Comparison of ENCODE assay signal across 18 cellular contexts in genomic region chr12:118044075-118044474, GRCh38. TPM values are rescaled to one million over a fixed set of nuclear protein-coding genes. Genes with fewer than 3 reads are reported as not detected.
A peak's percentile ranks its signal among the peaks of the same experiment; 100 is the strongest.
DNase-seq lines count a peak whose midpoint lies in the region; ATAC-seq lines count a peak whose summit lies in the region.
"Had no signal": no experiment of that assay in that cellular context is flagged by ENCODE, and none has a peak within 500 bp of the region (broad histone marks: within the 10 kb centered on the region; RNA-seq: fewer than 3 reads in every experiment).

No MANE protein-coding gene starts in this region.

- no peak overlapping the region for H3K4me3 ChIP-seq in HAP-1
- H3K4me3 ChIP-seq: PC-9 had no signal

- H3K27ac Mint-ChIP-seq in activated CD4-positive, alpha-beta T cell treated with anti-CD3 and anti-CD28 coated beads for 36 hours, result peak overlapping the region; percentile 97
- H3K27ac Mint-ChIP-seq in activated naive CD4-positive, alpha-beta T cell treated with anti-CD3 and anti-CD28 coated beads, Interleukin-2, amount 50 U/mL, for 72 hours, result peak overlapping the region; percentile 88 to 99
- peak overlapping the region; percentile 89 for H3K27ac Mint-ChIP-seq in activated T-helper 17 cell treated with anti-CD3 and anti-CD28 coated beads, Interleukin-2, amount 50 U/mL, for 72 hours
- H3K27ac Mint-ChIP-seq in stimulated activated naive CD8-positive, alpha-beta T cell treated with anti-CD3 and anti-CD28 coated beads, Interleukin-15, Interleukin-2, amounts not matched to agents 100 ng/mL and 50 ng/mL, for 24 hours, result peak overlapping the region; percentile 98
- peak overlapping the region in 1 of 6 donors; percentile 40 for H3K27ac Mint-ChIP-seq in immature natural killer cell
- H3K27ac Mint-ChIP-seq: CD8-positive, alpha-beta T cell had no signal

- in situ Hi-C loops in HAP-1 (cut with MboI; ENCODE audit: low sequenced_read_pairs), result no loop called here

- peak; percentile 51 for DNase-seq in activated CD4-positive, alpha-beta T cell treated with anti-CD3 and anti-CD28 coated beads for 36 hours
- DNase-seq in activated CD4-positive, alpha-beta T cell treated with anti-CD3 and anti-CD28 coated beads, Interleukin-2, amount 50 U/mL, for 1 hour, result no peak
- DNase-seq in activated naive CD4-positive, alpha-beta T cell treated with anti-CD3 and anti-CD28 coated beads, Interleukin-2, amount 50 U/mL, for 72 hours (ENCODE audit: low spot score in 2 of 2), result no peak
- no peak for DNase-seq in activated naive CD4-positive, alpha-beta T cell treated with anti-CD3 and anti-CD28 coated beads, Interleukin-2, amount 50 U/mL, for 16 hours
- DNase-seq in immature natural killer cell, result no peak
- no peak for DNase-seq in HAP-1 (ENCODE audit: low spot score in 2 of 2)
- DNase-seq: 8988T; BE2C; CD8-positive, alpha-beta T cell; NCI-H1105; NCI-H1694 treated with DMSO at 0.1 percent for 48 hours; NCI-H2107; NCI-H2227 treated with DMSO at 0.1 percent for 48 hours; NCI-H524; PC-9 had no signal

- H3K27me3 Mint-ChIP-seq in activated CD4-positive, alpha-beta T cell treated with anti-CD3 and anti-CD28 coated beads for 36 hours, result no peaks in the 10 kb centered on the region
- no peaks in the 10 kb centered on the region for H3K27me3 Mint-ChIP-seq in activated T-helper 17 cell treated with anti-CD3 and anti-CD28 coated beads, Interleukin-2, amount 50 U/mL, for 72 hours
- H3K27me3 Mint-ChIP-seq in stimulated activated naive CD8-positive, alpha-beta T cell treated with anti-CD3 and anti-CD28 coated beads, Interleukin-15, Interleukin-2, amounts not matched to agents 100 ng/mL and 50 ng/mL, for 24 hours, result no peaks in the 10 kb centered on the region
- H3K27me3 Mint-ChIP-seq in immature natural killer cell (ENCODE audit: low read depth in 3 of 3), result peaks cover 0 to 3% (median 2%) of the 10 kb centered on the region in 3 donors

- H3K9me3 Mint-ChIP-seq in activated CD4-positive, alpha-beta T cell treated with anti-CD3 and anti-CD28 coated beads for 36 hours (ENCODE audit: low read depth), result no peaks in the 10 kb centered on the region
- no peaks in the 10 kb centered on the region for H3K9me3 Mint-ChIP-seq in activated naive CD4-positive, alpha-beta T cell treated with anti-CD3 and anti-CD28 coated beads, Interleukin-2, amount 50 U/mL, for 72 hours
- H3K9me3 Mint-ChIP-seq in activated T-helper 17 cell treated with anti-CD3 and anti-CD28 coated beads, Interleukin-2, amount 50 U/mL, for 72 hours, result no peaks in the 10 kb centered on the region
- no peaks in the 10 kb centered on the region for H3K9me3 Mint-ChIP-seq in stimulated activated naive CD8-positive, alpha-beta T cell treated with anti-CD3 and anti-CD28 coated beads, Interleukin-15, Interleukin-2, amounts not matched to agents 100 ng/mL and 50 ng/mL, for 24 hours
- H3K9me3 Mint-ChIP-seq in immature natural killer cell, result no peaks in the 10 kb centered on the region
- H3K9me3 Mint-ChIP-seq: CD8-positive, alpha-beta T cell had no signal

- peaks cover 53% of the 10 kb centered on the region for H3K4me1 Mint-ChIP-seq in activated CD4-positive, alpha-beta T cell treated with anti-CD3 and anti-CD28 coated beads for 36 hours
- H3K4me1 Mint-ChIP-seq in activated T-helper 17 cell treated with anti-CD3 and anti-CD28 coated beads, Interleukin-2, amount 50 U/mL, for 72 hours, result peaks cover 25% of the 10 kb centered on the region
- peaks cover 58% of the 10 kb centered on the region for H3K4me1 Mint-ChIP-seq in stimulated activated naive CD8-positive, alpha-beta T cell treated with anti-CD3 and anti-CD28 coated beads, Interleukin-15, Interleukin-2, amounts not matched to agents 100 ng/mL and 50 ng/mL, for 24 hours (ENCODE audit: low read depth)
- H3K4me1 Mint-ChIP-seq in immature natural killer cell, result peaks cover 0 to 2% of the 10 kb centered on the region in 2 donors

- no peaks in the 10 kb centered on the region for H3K27me3 ChIP-seq in HAP-1 (ENCODE audit: low read depth)
- H3K27me3 ChIP-seq: BE2C had no signal

- peak; percentile 67 for ATAC-seq in activated CD4-positive, alpha-beta T cell treated with anti-CD3 and anti-CD28 coated beads for 36 hours
- ATAC-seq in activated naive CD4-positive, alpha-beta T cell treated with anti-CD3 and anti-CD28 coated beads, Interleukin-2, amount 50 U/mL, for 72 hours, result peak; percentile 71 to 72
- ATAC-seq in activated T-helper 17 cell treated with anti-CD3 and anti-CD28 coated beads, Interleukin-2, amount 50 U/mL, for 72 hours (replicated peaks), result peak; percentile 70
- ATAC-seq: CD8-positive, alpha-beta T cell; HCT116 had no signal

- H3K9me3 ChIP-seq in HAP-1, result no peaks in the 10 kb centered on the region
- H3K9me3 ChIP-seq: BE2C had no signal

- peak overlapping the region; percentile 33 for H3K4me3 Mint-ChIP-seq in activated CD4-positive, alpha-beta T cell treated with anti-CD3 and anti-CD28 coated beads for 36 hours
- peak overlapping the region; percentile 64 for H3K4me3 Mint-ChIP-seq in activated T-helper 17 cell treated with anti-CD3 and anti-CD28 coated beads, Interleukin-2, amount 50 U/mL, for 72 hours
- H3K4me3 Mint-ChIP-seq in stimulated activated naive CD8-positive, alpha-beta T cell treated with anti-CD3 and anti-CD28 coated beads, Interleukin-15, Interleukin-2, amounts not matched to agents 100 ng/mL and 50 ng/mL, for 24 hours, result peak overlapping the region; percentile 65
- no peak overlapping the region for H3K4me3 Mint-ChIP-seq in immature natural killer cell
- H3K4me3 Mint-ChIP-seq: CD8-positive, alpha-beta T cell had no signal

- H3K4me1 ChIP-seq in HAP-1, result no peaks in the 10 kb centered on the region
- H3K4me1 ChIP-seq: BE2C had no signal

- intact Hi-C loops in activated CD4-positive, alpha-beta T cell treated with anti-CD3 and anti-CD28 coated beads for 36 hours (cut with DNase I, micrococcal nuclease), result loop anchor here (1.0 to 10.0 kb wide), 4 partner anchors 8 to 1971 kb away; partner anchors contain the start of gene RFC5 (in 1 of the 2)

- peaks cover 60% of the 10 kb centered on the region for H3K36me3 Mint-ChIP-seq in activated CD4-positive, alpha-beta T cell treated with anti-CD3 and anti-CD28 coated beads for 36 hours (ENCODE audit: low read depth)
- peaks cover 20 to 49% of the 10 kb centered on the region in 2 donors for H3K36me3 Mint-ChIP-seq in activated naive CD4-positive, alpha-beta T cell treated with anti-CD3 and anti-CD28 coated beads, Interleukin-2, amount 50 U/mL, for 72 hours
- peaks cover 95% of the 10 kb centered on the region for H3K36me3 Mint-ChIP-seq in activated T-helper 17 cell treated with anti-CD3 and anti-CD28 coated beads, Interleukin-2, amount 50 U/mL, for 72 hours (ENCODE audit: low read depth)
- peaks cover 63% of the 10 kb centered on the region for H3K36me3 Mint-ChIP-seq in stimulated activated naive CD8-positive, alpha-beta T cell treated with anti-CD3 and anti-CD28 coated beads, Interleukin-15, Interleukin-2, amounts not matched to agents 100 ng/mL and 50 ng/mL, for 24 hours (ENCODE audit: low read depth)
- H3K36me3 Mint-ChIP-seq in immature natural killer cell, result peaks cover 19 to 39% (median 28%) of the 10 kb centered on the region in 3 donors

- CTCF ChIA-PET in activated CD4-positive, alpha-beta T cell treated with anti-CD3 and anti-CD28 coated beads for 36 hours (lab: Charles Lee), result interaction anchor here (1.4 to 1.8 kb wide), 4 partner anchors 10 to 169 kb away, joined by 4 to 7 read pairs (median 5); no protein-coding TSS in a partner anchor

- peaks cover 27% of the 10 kb centered on the region for H3K36me3 ChIP-seq in HAP-1 (replicated peaks)

- POLR2A ChIA-PET in activated CD4-positive, alpha-beta T cell treated with anti-CD3 and anti-CD28 coated beads for 36 hours (lab: Charles Lee), result interaction anchor here (0.6 to 2.6 kb wide), 9 partner anchors 8 to 1970 kb away, joined by 3 to 18 read pairs (median 5); partner anchors contain the start of gene WSB2

RNA-seq across cellular contexts. Expression of gene WSB2, which starts 16.9 kb away (rescaled TPM):
- total RNA-seq in activated CD4-positive, alpha-beta T cell treated with anti-CD3 and anti-CD28 coated beads for 36 hours, result 10 to 100 TPM; 57.7 to 58.2 TPM
- total RNA-seq in activated naive CD4-positive, alpha-beta T cell treated with anti-CD3 and anti-CD28 coated beads, Interleukin-2, amount 50 U/mL, for 72 hours, result 10 to 100 TPM; 39.7 to 61.6 TPM
- total RNA-seq in activated T-helper 17 cell treated with anti-CD3 and anti-CD28 coated beads, Interleukin-2, amount 50 U/mL, for 72 hours, result 10 to 100 TPM; 59.5 to 76.7 TPM
- polyA plus RNA-seq in immature natural killer cell, result 10 to 100 TPM; 18.7 to 20.3 (median 18.8) TPM

RNA-seq across cellular contexts. Expression of gene RFC5, which starts 27.6 kb away (rescaled TPM):
- 10 to 100 TPM; 63.0 to 78.9 TPM for total RNA-seq in activated CD4-positive, alpha-beta T cell treated with anti-CD3 and anti-CD28 coated beads for 36 hours
- 10 to 100 TPM; 69.6 to 88.0 TPM for total RNA-seq in activated naive CD4-positive, alpha-beta T cell treated with anti-CD3 and anti-CD28 coated beads, Interleukin-2, amount 50 U/mL, for 72 hours
- 10 to 100 TPM; 53.7 to 64.4 TPM for total RNA-seq in activated T-helper 17 cell treated with anti-CD3 and anti-CD28 coated beads, Interleukin-2, amount 50 U/mL, for 72 hours
- 10 to 100 TPM; 14.3 to 25.5 (median 16.9) TPM for polyA plus RNA-seq in immature natural killer cell

RNA-seq across cellular contexts. Expression of gene VSIG10, which starts 59.7 kb away (rescaled TPM):
- 1 to 10 TPM; 6.5 to 8.2 TPM for total RNA-seq in activated CD4-positive, alpha-beta T cell treated with anti-CD3 and anti-CD28 coated beads for 36 hours
- total RNA-seq in activated naive CD4-positive, alpha-beta T cell treated with anti-CD3 and anti-CD28 coated beads, Interleukin-2, amount 50 U/mL, for 72 hours, result 1 to 10 TPM; 2.6 to 6.3 TPM
- total RNA-seq in activated T-helper 17 cell treated with anti-CD3 and anti-CD28 coated beads, Interleukin-2, amount 50 U/mL, for 72 hours, result 1 to 10 TPM; 5.9 to 9.6 TPM
- polyA plus RNA-seq in immature natural killer cell, result 1 to 10 TPM in 2 of 3 donors, under 1 TPM in 1; 0.24 to 1.6 (median 1.0) TPM

Comparison
In these comparisons a context has a peak if more than half of its experiments do, and no peak if none do; other contexts are left out.
1. H3K4me3 Mint-ChIP-seq: peak in activated CD4-positive, alpha-beta T cell treated with anti-CD3 and anti-CD28 coated beads for 36 hours (single experiment), activated T-helper 17 cell treated with anti-CD3 and anti-CD28 coated beads, Interleukin-2, amount 50 U/mL, for 72 hours (single experiment) and stimulated activated naive CD8-positive, alpha-beta T cell treated with anti-CD3 and anti-CD28 coated beads, Interleukin-15, Interleukin-2, amounts not matched to agents 100 ng/mL and 50 ng/mL, for 24 hours (single experiment); none in immature natural killer cell (0 of 5).
2. Peak in every context shown above with its lines, with median percentiles within 50 percentile points of each other: ATAC-seq.